In the genomic region with DNA sequence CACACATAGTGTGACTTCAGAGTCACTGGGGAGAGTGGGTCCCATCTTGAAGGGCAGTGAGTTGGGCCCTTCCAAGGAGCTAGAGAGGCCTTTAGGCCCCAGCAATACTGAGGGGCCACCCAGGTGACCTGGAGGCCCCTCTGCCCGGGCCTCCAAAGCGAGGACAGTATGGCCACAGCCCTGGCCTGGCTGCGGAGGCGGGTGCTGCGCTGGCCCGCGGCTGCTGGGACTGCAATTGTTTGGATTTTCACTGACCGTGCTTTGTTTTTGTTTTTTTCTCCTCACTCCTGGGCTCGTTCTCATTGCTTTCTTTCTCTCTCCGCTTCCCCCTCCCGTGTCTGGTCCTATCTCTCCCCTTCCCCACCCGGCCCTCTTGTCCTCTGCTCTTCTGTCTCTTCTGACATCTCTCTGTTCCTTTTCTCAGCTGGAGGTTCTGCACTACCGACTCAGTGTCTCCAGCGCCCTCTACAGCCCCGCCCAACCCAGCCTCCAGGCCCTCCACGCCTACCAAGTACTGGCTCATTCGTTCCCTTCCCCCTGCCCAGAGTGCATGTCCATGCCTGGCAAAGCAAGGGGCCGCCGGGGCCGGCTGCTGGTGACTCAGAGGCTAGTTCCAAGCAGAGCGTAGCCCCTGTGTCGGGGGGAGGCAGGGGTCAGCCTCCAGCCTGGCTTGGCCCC, we compare ENCODE assay signal across 14 cellular contexts. TPM values are rescaled to one million over a fixed set of nuclear protein-coding genes. Genes with fewer than 3 reads are reported as not detected.
A peak's percentile ranks its signal among the peaks of the same experiment; 100 is the strongest.
DNase-seq lines count a peak whose midpoint lies in the region; TF ChIP-seq lines count a peak whose summit lies in the region.
"Not testable (repeated sequence)": the region's sequence is repeated elsewhere in the genome, so short reads cannot be mapped to it uniquely, and the experiment has no call there.
"Had no signal": no experiment of that assay in that cellular context is flagged by ENCODE, and none has a peak within 500 bp of the region (broad histone marks: within the 10 kb centered on the region; RNA-seq: fewer than 3 reads in every experiment).

No MANE protein-coding gene starts in this region.

- H3K9me2 ChIP-seq in OCI-LY7 (ENCODE audit: insufficient read depth, low read length): not testable (repeated sequence)

- H3K9me3 ChIP-seq in OCI-LY7 (ENCODE audit: low read length); adrenal gland (replicated peaks in 1 of 3); endodermal cell (ENCODE audit: control insufficient read depth, low read length); cardiac muscle cell (ENCODE audit: low read depth); neural progenitor cell (ENCODE audit: low read depth): not testable (repeated sequence)

- not testable (repeated sequence) for TF ChIP-seq POLR2A in adrenal gland (IDR thresholded peaks at IDR 0.05)

- H2AFZ ChIP-seq in OCI-LY7 (ENCODE audit: low read length); neural progenitor cell (replicated peaks): not testable (repeated sequence)

- not testable (repeated sequence) for H4K20me1 ChIP-seq in OCI-LY7 (ENCODE audit: insufficient read depth, low read length); neural progenitor cell (ENCODE audit: low read depth)

- H3K4me3 ChIP-seq in OCI-LY7 (ENCODE audit: low read depth, low read length, poor library complexity, severe bottlenecking); adrenal gland; endodermal cell (ENCODE audit: low read length); cardiac muscle cell; neural progenitor cell: not testable (repeated sequence)

- not testable (repeated sequence) for H3K4me1 ChIP-seq in OCI-LY7 (ENCODE audit: insufficient read depth, low read length, poor library complexity, severe bottlenecking); adrenal gland (replicated peaks in 1 of 2); endodermal cell (ENCODE audit: control insufficient read depth, insufficient read depth, low read length); cardiac muscle cell (ENCODE audit: low read depth); neural progenitor cell

- H3K36me3 ChIP-seq in OCI-LY7 (ENCODE audit: insufficient read depth, low read length) (peaks cover 65% of the 10 kb centered on the region), adrenal gland (replicated peaks in 1 of 2) (peaks cover 0 to 25% of the 10 kb centered on the region in 2 donors), endodermal cell (ENCODE audit: control insufficient read depth, insufficient read depth, low read length) (peaks cover 23% of the 10 kb centered on the region), cardiac muscle cell (peaks cover 14% of the 10 kb centered on the region)
- H3K36me3 ChIP-seq in neural progenitor cell: not testable (repeated sequence)

- intact Hi-C loops in OCI-LY7 (cut with micrococcal nuclease; ENCODE audit: unreplicated experiment); adrenal gland (cut with DNase I): not testable (repeated sequence)

- H3K4me2 ChIP-seq in OCI-LY7 (ENCODE audit: low read length); neural progenitor cell: not testable (repeated sequence)

- H3K27me3 ChIP-seq in adrenal gland; endodermal cell (ENCODE audit: control insufficient read depth, insufficient read depth, low read length, poor library complexity, severe bottlenecking); cardiac muscle cell; neural progenitor cell: not testable (repeated sequence)

- DNase-seq in Caki2 (ENCODE audit: low read depth) (peak; percentile 86), adrenal gland (peak in 6 of 7 donors; percentile 77 to 93 (median 90)), endodermal cell (peak; percentile 73), cardiac muscle cell (ENCODE audit: low read depth in 1 of 2, low spot score in 1 of 2) (peak in 1 of 2 donors; percentile 55), kidney tubule cell (ENCODE audit: low spot score) (peak; percentile 25)
- not testable (repeated sequence) for DNase-seq in OCI-LY7 (ENCODE audit: low spot score); neural progenitor cell (ENCODE audit: low spot score)

- POLR2A ChIA-PET in OCI-LY7 (lab: Charles Lee): not testable (repeated sequence)

- not testable (repeated sequence) for BruUV-seq in OCI-LY7 (replicated peaks; lab: Mats Ljungman, UMichigan)

- in situ Hi-C loops in Caki2 (cut with HindIII; ENCODE audit: low pct_unique_long_range_greater_than_20kb, low sequenced_read_pairs): not testable (repeated sequence)

- peak overlapping the region; percentile 66 for H3K27ac Mint-ChIP-seq in endodermal cell
- not testable (repeated sequence) for H3K27ac Mint-ChIP-seq in neural progenitor cell

- TF ChIP-seq CTCF in OCI-LY7 (conservative IDR thresholded peaks at IDR 0.05; ENCODE audit: low read length) (peak; percentile 45), adrenal gland (IDR thresholded peaks at IDR 0.05) (peak in 4 of 6 experiments; percentile 10 to 20 (median 15)), endodermal cell (conservative IDR thresholded peaks at IDR 0.05) (peak; percentile 28), cardiac muscle cell (IDR thresholded peaks at IDR 0.05; ENCODE audit: low read depth, low read length) (peak; percentile 28), neural progenitor cell (IDR thresholded peaks at IDR 0.05) (peak; percentile 14)

- H3K79me2 ChIP-seq in OCI-LY7 (ENCODE audit: insufficient read depth, low read depth, low read length); neural progenitor cell (ENCODE audit: low read depth): not testable (repeated sequence)

- WGBS in adrenal gland, 4 donors: 65 to 79% (median 69%) methylated on average over 15 to 22 of the region's 22 CpGs
- 85 to 89% methylated on average over 12 to 22 of the region's 22 CpGs for WGBS in endodermal cell (ENCODE audit: insufficient coverage in 1 of 2, insufficient read length in 1 of 2), 2 experiments

- not testable (repeated sequence) for H3K27ac ChIP-seq in OCI-LY7 (ENCODE audit: low read depth, low read length, poor library complexity, severe bottlenecking); endodermal cell (ENCODE audit: low read depth, low read length); cardiac muscle cell; neural progenitor cell
- H3K27ac ChIP-seq in adrenal gland: peak overlapping the region in 3 of 5 donors; percentile 47 to 73 (median 64)

- H3K36me3 Mint-ChIP-seq in endodermal cell (ENCODE audit: low read depth): peaks cover 33% of the 10 kb centered on the region
- H3K36me3 Mint-ChIP-seq in neural progenitor cell: not testable (repeated sequence)

- H3K27me3 Mint-ChIP-seq in endodermal cell (ENCODE audit: insufficient read depth); neural progenitor cell (ENCODE audit: insufficient read depth, low read depth): not testable (repeated sequence)

- H3K9ac ChIP-seq in endodermal cell (ENCODE audit: extremely low read depth, low read length, poor library complexity, severe bottlenecking); neural progenitor cell: not testable (repeated sequence)

- H3F3A ChIP-seq in neural progenitor cell (ENCODE audit: low read depth): not testable (repeated sequence)

- CTCF ChIA-PET in OCI-LY7 (lab: Charles Lee; ENCODE audit: unreplicated experiment): not testable (repeated sequence)

- not testable (repeated sequence) for H3K9me3 Mint-ChIP-seq in endodermal cell, neural progenitor cell

- not testable (repeated sequence) for H3K4me3 Mint-ChIP-seq in endodermal cell, neural progenitor cell

- H3K4me1 Mint-ChIP-seq in endodermal cell, neural progenitor cell: not testable (repeated sequence)

RNA-seq across cellular contexts. Expression of a gene that starts 16.3 kb away (rescaled TPM):
- total RNA-seq in Caki2 (2014; rRNA removed; shearing (Covaris generic); ENCODE audit: low replicate concordance): 57.2 and 58.7 TPM in 2 replicates
- total RNA-seq in OCI-LY7 (2014; rRNA removed; shearing (Covaris generic)): 57.4 and 60.7 TPM in 2 replicates
- 27.1 and 40.2 TPM in 2 replicates for total RNA-seq in OCI-LY7 (2022)
- 10 to 100 TPM in 7 of 8 donors, 1 to 10 TPM in 1; 8.4 to 77.1 (median 35.2) TPM for total RNA-seq in adrenal gland
- polyA plus RNA-seq in adrenal gland: 10 to 100 TPM; 13.9 to 74.4 (median 58.3) TPM
- total RNA-seq in endodermal cell: 10 to 100 TPM; 17.3 to 29.9 TPM
- polyA plus RNA-seq in endodermal cell (2013, experiment 1 of 2): 42.5 TPM
- polyA plus RNA-seq in endodermal cell (2013, experiment 2 of 2): 46.0 TPM
- 6.3 and 20.6 TPM in 2 replicates for total RNA-seq in cardiac muscle cell
- 9.6 and 10.4 TPM in 2 replicates for polyA plus RNA-seq in cardiac muscle cell
- total RNA-seq in neural progenitor cell (ENCODE audit: low replicate concordance): 25.6 and 64.7 TPM in 2 replicates

RNA-seq across cellular contexts. Expression of a gene that starts 19.2 kb away (rescaled TPM):
- 217 and 282 TPM in 2 replicates for total RNA-seq in Caki2 (2014; rRNA removed; shearing (Covaris generic); ENCODE audit: low replicate concordance)
- 398 and 443 TPM in 2 replicates for total RNA-seq in OCI-LY7 (2014; rRNA removed; shearing (Covaris generic))
- 305 and 332 TPM in 2 replicates for total RNA-seq in OCI-LY7 (2022)
- 100 to 1,000 TPM in 6 of 8 donors, 10 to 100 TPM in 2; 68.8 to 226 (median 127) TPM for total RNA-seq in adrenal gland
- polyA plus RNA-seq in adrenal gland: 100 to 1,000 TPM in 2 of 3 donors, 10 to 100 TPM in 1; 12.4 to 184 (median 182) TPM
- 100 to 1,000 TPM; 133 to 144 TPM for total RNA-seq in endodermal cell
- 105 TPM for polyA plus RNA-seq in endodermal cell (2013, experiment 1 of 2)
- polyA plus RNA-seq in endodermal cell (2013, experiment 2 of 2): 98.1 TPM
- 167 and 233 TPM in 2 replicates for total RNA-seq in cardiac muscle cell
- 146 and 186 TPM in 2 replicates for polyA plus RNA-seq in cardiac muscle cell
- 45.0 and 119 TPM in 2 replicates for total RNA-seq in neural progenitor cell (ENCODE audit: low replicate concordance)

RNA-seq across cellular contexts. Expression of a gene that starts 35.5 kb away (rescaled TPM):
- not detected in 2 replicates for total RNA-seq in Caki2 (2014; rRNA removed; shearing (Covaris generic); ENCODE audit: low replicate concordance)
- total RNA-seq in OCI-LY7 (2014; rRNA removed; shearing (Covaris generic)): not detected in 2 replicates
- total RNA-seq in OCI-LY7 (2022): not detected in 2 replicates
- not detected for total RNA-seq in adrenal gland
- under 1 TPM in 1 of 3 donors, not detected in 2; 0.10 TPM for polyA plus RNA-seq in adrenal gland
- total RNA-seq in endodermal cell: not detected
- polyA plus RNA-seq in endodermal cell (2013, experiment 1 of 2): not detected
- polyA plus RNA-seq in endodermal cell (2013, experiment 2 of 2): not detected
- total RNA-seq in cardiac muscle cell: not detected in 2 replicates
- polyA plus RNA-seq in cardiac muscle cell: 0.40 and 0.61 TPM in 2 replicates
- total RNA-seq in neural progenitor cell (ENCODE audit: low replicate concordance): not detected in 2 replicates
- total RNA-seq: activated CD4-positive, alpha-beta T cell treated with anti-CD3 and anti-CD28 coated beads, Interleukin-2, amount 10 ng/mL, durations not matched to agents 24 days and 14 days; activated CD8-positive, alpha-beta memory T cell treated with anti-CD3 and anti-CD28 coated beads for 36 hours; activated naive CD8-positive, alpha-beta T cell treated with anti-CD3 and anti-CD28 coated beads for 36 hours; Caco-2; lung; T-helper 2 cell treated with Interferon-gamma antibody and Interleukin-4, amounts not matched to agents 100 ng/mL and 5 ng/mL, for 36 hours; tibial nerve had no signal
